14 cellular contexts compared by ENCODE assay signal in genomic region chr16:11157143-11157542, GRCh38.
A peak's percentile ranks its signal among the peaks of the same experiment; 100 is the strongest.
DNase-seq lines count a peak whose midpoint lies in the region; ATAC-seq and TF ChIP-seq lines count a peak whose summit lies in the region.
"Had no signal": no experiment of that assay in that cellular context is flagged by ENCODE, and none has a peak within 500 bp of the region (broad histone marks: within the 10 kb centered on the region; RNA-seq: fewer than 3 reads in every experiment).

No MANE protein-coding gene starts in this region.

- no peaks in the 10 kb centered on the region for H3K27me3 Mint-ChIP-seq in activated T-cell treated with anti-CD3 and anti-CD28 coated beads, Interleukin-2, amount 50 U/mL, for 24 hours
- H3K27me3 Mint-ChIP-seq in activated CD8-positive, alpha-beta T cell treated with anti-CD3 and anti-CD28 coated beads for 36 hours: no peaks in the 10 kb centered on the region

- H3K36me3 ChIP-seq in stomach: no peaks in the 10 kb centered on the region
- no peaks in the 10 kb centered on the region for H3K36me3 ChIP-seq in psoas muscle (ENCODE audit: insufficient read depth in 1 of 2, low read depth in 1 of 2)

- no peak overlapping the region for H3K4me3 Mint-ChIP-seq in activated T-cell treated with anti-CD3 and anti-CD28 coated beads, Interleukin-2, amount 50 U/mL, for 24 hours
- no peak overlapping the region for H3K4me3 Mint-ChIP-seq in activated CD8-positive, alpha-beta T cell treated with anti-CD3 and anti-CD28 coated beads for 36 hours
- no peak overlapping the region for H3K4me3 Mint-ChIP-seq in stimulated activated effector memory CD8-positive, alpha-beta T cell treated with anti-CD3 and anti-CD28 coated beads, Interleukin-12 subunit alpha, Interleukin-12 subunit beta, amount 100 ng/mL, for 72 hours
- H3K4me3 Mint-ChIP-seq: CD14-positive monocyte had no signal

- no peaks in the 10 kb centered on the region for H3K27me3 ChIP-seq in stomach
- H3K27me3 ChIP-seq in psoas muscle (ENCODE audit: insufficient read depth in 3 of 3, low read length in 2 of 3): no peaks in the 10 kb centered on the region

- H3K9me3 ChIP-seq in stomach (no peaks in the 10 kb centered on the region), psoas muscle (no peaks in the 10 kb centered on the region)

- CTCF ChIA-PET in activated CD8-positive, alpha-beta T cell treated with anti-CD3 and anti-CD28 coated beads for 36 hours (lab: Charles Lee): no interaction called here

- no peak for DNase-seq in activated T-cell treated with anti-CD3 and anti-CD28 coated beads, Interleukin-2, amount 50 U/mL, for 24 hours
- no peak for DNase-seq in activated T-cell treated with anti-CD3 and anti-CD28 coated beads, Interleukin-2, amount 50 U/mL, for 48 hours
- DNase-seq in activated CD8-positive, alpha-beta T cell treated with anti-CD3 and anti-CD28 coated beads for 36 hours: no peak
- DNase-seq in stimulated activated effector memory CD8-positive, alpha-beta T cell treated with anti-CD3 and anti-CD28 coated beads, Interleukin-12 subunit alpha, Interleukin-12 subunit beta, amount 100 ng/mL, for 72 hours (ENCODE audit: low spot score in 2 of 2): no peak
- no peak for DNase-seq in stomach
- DNase-seq in psoas muscle: no peak
- no peak for DNase-seq in COR-L47 (lab: John Stamatoyannopoulos, UW)
- DNase-seq: Kasumi-1, NCI-H1417, NCI-H1930, NCI-H748 treated with DMSO at 0.1 percent for 48 hours, SIG-M5 had no signal

- peaks cover 0 to 19% (median 9%) of the 10 kb centered on the region in 4 donors for H3K4me1 ChIP-seq in stomach
- H3K4me1 ChIP-seq in psoas muscle: peaks cover 11% of the 10 kb centered on the region

- no peak for TF ChIP-seq POLR2A in stomach (IDR thresholded peaks at IDR 0.05)

- intact Hi-C loops in activated CD8-positive, alpha-beta T cell treated with anti-CD3 and anti-CD28 coated beads for 36 hours (cut with micrococcal nuclease): no loop called here
- intact Hi-C loops in stomach (cut with DNase I; ENCODE audit: low total_unique reads): no loop called here
- intact Hi-C loops in psoas muscle (cut with DNase I): no loop called here

- H3K9me3 Mint-ChIP-seq in activated T-cell treated with anti-CD3 and anti-CD28 coated beads, Interleukin-2, amount 50 U/mL, for 24 hours: no peaks in the 10 kb centered on the region
- H3K9me3 Mint-ChIP-seq in activated CD8-positive, alpha-beta T cell treated with anti-CD3 and anti-CD28 coated beads for 36 hours: peaks cover 9% of the 10 kb centered on the region
- H3K9me3 Mint-ChIP-seq in stimulated activated effector memory CD8-positive, alpha-beta T cell treated with anti-CD3 and anti-CD28 coated beads, Interleukin-12 subunit alpha, Interleukin-12 subunit beta, amount 100 ng/mL, for 72 hours: no peaks in the 10 kb centered on the region

- no peak for TF ChIP-seq CTCF in activated CD8-positive, alpha-beta T cell treated with anti-CD3 and anti-CD28 coated beads for 36 hours (IDR thresholded peaks at IDR 0.05)
- TF ChIP-seq CTCF in stomach (IDR thresholded peaks at IDR 0.05) (no peak), psoas muscle (IDR thresholded peaks at IDR 0.05) (no peak)

- peaks cover 24% of the 10 kb centered on the region for H3K36me3 Mint-ChIP-seq in activated T-cell treated with anti-CD3 and anti-CD28 coated beads, Interleukin-2, amount 50 U/mL, for 24 hours (ENCODE audit: low read depth)
- peaks cover 10% of the 10 kb centered on the region for H3K36me3 Mint-ChIP-seq in activated CD8-positive, alpha-beta T cell treated with anti-CD3 and anti-CD28 coated beads for 36 hours (ENCODE audit: low read depth)
- peaks cover 17% of the 10 kb centered on the region for H3K36me3 Mint-ChIP-seq in stimulated activated effector memory CD8-positive, alpha-beta T cell treated with anti-CD3 and anti-CD28 coated beads, Interleukin-12 subunit alpha, Interleukin-12 subunit beta, amount 100 ng/mL, for 72 hours

- 85 to 97% (median 89%) methylated on average over 7 of the region's 7 CpGs for WGBS in stomach, 5 donors
- 89 to 98% (median 94%) methylated on average over 7 of the region's 7 CpGs for WGBS in psoas muscle, 3 donors

- H3K4me3 ChIP-seq in stomach (no peak overlapping the region), psoas muscle (no peak overlapping the region)

- ATAC-seq in GM19351 (IDR thresholded peaks at IDR 0.05; ENCODE audit: unreplicated experiment) (peak; percentile 42), psoas muscle (no peak)
- ATAC-seq in activated CD8-positive, alpha-beta T cell treated with anti-CD3 and anti-CD28 coated beads for 36 hours: no peak
- ATAC-seq in stimulated activated effector memory CD8-positive, alpha-beta T cell treated with anti-CD3 and anti-CD28 coated beads, Interleukin-12 subunit alpha, Interleukin-12 subunit beta, amount 100 ng/mL, for 72 hours: no peak

- no peak for TF ChIP-seq EP300 in stomach (IDR thresholded peaks at IDR 0.05)

- H3K27ac ChIP-seq in stomach (no peak overlapping the region), psoas muscle (no peak overlapping the region)

- POLR2A ChIA-PET in activated CD8-positive, alpha-beta T cell treated with anti-CD3 and anti-CD28 coated beads for 36 hours (lab: Charles Lee): interaction anchor here (0.6 to 1.8 kb wide), 6 partner anchors 12 to 206 kb away, joined by 3 to 5 read pairs (median 4); no protein-coding TSS in a partner anchor

- H3K27ac Mint-ChIP-seq in activated T-cell treated with anti-CD3 and anti-CD28 coated beads, Interleukin-2, amount 50 U/mL, for 24 hours: peak overlapping the region; percentile 33
- H3K27ac Mint-ChIP-seq in activated CD8-positive, alpha-beta T cell treated with anti-CD3 and anti-CD28 coated beads for 36 hours: peak overlapping the region; percentile 21
- peak overlapping the region; percentile 52 for H3K27ac Mint-ChIP-seq in stimulated activated effector memory CD8-positive, alpha-beta T cell treated with anti-CD3 and anti-CD28 coated beads, Interleukin-12 subunit alpha, Interleukin-12 subunit beta, amount 100 ng/mL, for 72 hours
- H3K27ac Mint-ChIP-seq: CD14-positive monocyte had no signal

- peaks cover 69% of the 10 kb centered on the region for H3K4me1 Mint-ChIP-seq in activated T-cell treated with anti-CD3 and anti-CD28 coated beads, Interleukin-2, amount 50 U/mL, for 24 hours (ENCODE audit: low read depth)
- peaks cover 71% of the 10 kb centered on the region for H3K4me1 Mint-ChIP-seq in activated CD8-positive, alpha-beta T cell treated with anti-CD3 and anti-CD28 coated beads for 36 hours (ENCODE audit: low read depth)
- H3K4me1 Mint-ChIP-seq in stimulated activated effector memory CD8-positive, alpha-beta T cell treated with anti-CD3 and anti-CD28 coated beads, Interleukin-12 subunit alpha, Interleukin-12 subunit beta, amount 100 ng/mL, for 72 hours: peaks cover 58% of the 10 kb centered on the region
